In the genomic region with DNA sequence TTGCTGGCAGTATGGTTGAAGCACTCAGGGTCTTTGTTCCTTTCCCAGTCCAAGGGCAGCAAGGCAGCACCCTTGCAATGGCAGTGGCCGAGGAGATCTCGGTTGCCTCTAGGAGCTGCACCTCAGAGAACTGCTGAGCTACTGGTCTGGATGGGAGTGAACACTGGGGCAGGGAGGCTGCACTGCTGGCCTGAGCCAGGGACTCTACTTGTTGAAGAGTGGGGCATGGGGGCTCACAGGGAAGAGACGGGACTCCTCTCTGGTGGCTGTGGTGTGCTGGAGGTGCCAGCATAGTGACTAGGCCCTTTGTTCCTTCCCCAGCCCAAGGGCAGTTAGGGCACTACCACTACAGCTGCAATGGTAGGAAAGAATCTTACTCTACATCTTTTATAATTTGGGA, we compare ENCODE assay signal across 20 cellular contexts.
DNase-seq lines count a peak whose midpoint lies in the region; ATAC-seq, FAIRE-seq and TF ChIP-seq lines count a peak whose summit lies in the region.
"Had no signal": no experiment of that assay in that cellular context is flagged by ENCODE, and none has a peak within 500 bp of the region (broad histone marks: within the 10 kb centered on the region; RNA-seq: fewer than 3 reads in every experiment).

No MANE protein-coding gene starts in this region.

- H3K23ac ChIP-seq in H1 (ENCODE audit: insufficient read length), result no peak overlapping the region

- POLR2A ChIA-PET in H1 (lab: Charles Lee; ENCODE audit: partially characterized antibody), result no interaction called here

- H3K4ac ChIP-seq in H1 (replicated peaks; ENCODE audit: insufficient read length, low read depth, low read length), result no peak overlapping the region

- no peak overlapping the region for H2BK120ac ChIP-seq in H1 (replicated peaks; ENCODE audit: low read depth, low read length)

- no peak overlapping the region for H2BK15ac ChIP-seq in H1 (ENCODE audit: low read length)

- intact Hi-C loops in colonic mucosa (cut with DNase I), result no loop called here

- no peaks in the 10 kb centered on the region for H3K4me1 ChIP-seq in colonic mucosa
- no peaks in the 10 kb centered on the region for H3K4me1 ChIP-seq in H1 (replicated peaks in 1 of 4; ENCODE audit: control insufficient read depth in 3 of 4, insufficient read depth in 4 of 4, low read length in 3 of 4)
- H3K4me1 ChIP-seq: HAP-1 had no signal

- H3K79me1 ChIP-seq in H1 (ENCODE audit: low read depth, low read length), result no peaks in the 10 kb centered on the region

- H4K20me1 ChIP-seq in H1 (replicated peaks in 1 of 2; ENCODE audit: control insufficient read depth in 1 of 2, insufficient read depth in 2 of 2, low read length in 2 of 2), result no peaks in the 10 kb centered on the region

- DNase-seq in colonic mucosa (peak; percentile 10), H1 (ENCODE audit: low read depth in 1 of 2, low spot score in 2 of 2) (no peak), memory B cell (ENCODE audit: low spot score in 2 of 2) (no peak), NOMO-1 treated with dmso at 0.1 percent for 144 hours (lab: John Stamatoyannopoulos, UW; ENCODE audit: unreplicated experiment) (no peak)
- no peak for DNase-seq in activated T-cell treated with anti-CD3 and anti-CD28 coated beads, Interleukin-2, amount 50 U/mL, for 72 hours
- DNase-seq: C1 segment of cervical spinal cord; Calu3; CD4-positive, alpha-beta memory T cell; COR-L47; DMS53; DMS79 treated with DMSO at 0.1 percent for 48 hours; GF-D8; HFFc6 had no signal

- FAIRE-seq in H1 (lab: Jason Lieb, UNC), result no peak
- FAIRE-seq: GM12891, GM18507, GM19239, H54 had no signal

- H2BK5ac ChIP-seq in H1 (ENCODE audit: low read depth, low read length), result no peak overlapping the region

- H3K9me3 Mint-ChIP-seq in memory B cell, result peaks cover 6% of the 10 kb centered on the region
- H3K9me3 Mint-ChIP-seq in stimulated activated memory B cell treated with anti-CD40 and anti-IgM and Interleukin-4, amounts not matched to agents 10 μg/mL and 1 μg/mL and 100 μg/mL, for 72 hours, result peaks cover 5% of the 10 kb centered on the region
- peaks cover 5 to 12% of the 10 kb centered on the region in 2 donors for H3K9me3 Mint-ChIP-seq in activated T-cell treated with anti-CD3 and anti-CD28 coated beads, Interleukin-2, amount 50 U/mL, for 72 hours

- TF ChIP-seq EP300 in H1 (IDR thresholded peaks at IDR 0.05; ENCODE audit: borderline replicate concordance in 1 of 2, low read depth in 2 of 2, low read length in 2 of 2), result no peak

- H3K27ac ChIP-seq in colonic mucosa, result no peak overlapping the region
- no peak overlapping the region for H3K27ac ChIP-seq in H1 (ENCODE audit: low read depth, low read length)

- H3K9me3 ChIP-seq in colonic mucosa (no peaks in the 10 kb centered on the region), H1 (ENCODE audit: insufficient read depth in 2 of 2, low read depth in 1 of 2, low read length in 1 of 2) (0 out of 4 replicates have a peak, but pooled peaks cover 0 to 4% of the 10 kb centered on the region in 2 experiments)
- H3K9me3 ChIP-seq: HAP-1 had no signal

- no peak for TF ChIP-seq CTCF in colonic mucosa (IDR thresholded peaks at IDR 0.05)
- TF ChIP-seq CTCF in H1 (IDR thresholded peaks at IDR 0.05; ENCODE audit: control extremely low read depth in 1 of 3, insufficient read depth in 1 of 3, low read depth in 1 of 3, low read length in 3 of 3), result no peak

- H2BK12ac ChIP-seq in H1 (ENCODE audit: low read depth, low read length), result no peak overlapping the region

- peak overlapping the region; percentile 27 for H4K91ac ChIP-seq in H1 (replicated peaks; ENCODE audit: insufficient read length, low read length)

- H3K27me3 Mint-ChIP-seq in memory B cell, result no peaks in the 10 kb centered on the region
- H3K27me3 Mint-ChIP-seq in stimulated activated memory B cell treated with anti-CD40 and anti-IgM and Interleukin-4, amounts not matched to agents 10 μg/mL and 1 μg/mL and 100 μg/mL, for 72 hours, result no peaks in the 10 kb centered on the region
- peaks cover 16% of the 10 kb centered on the region for H3K27me3 Mint-ChIP-seq in activated T-cell treated with anti-CD3 and anti-CD28 coated beads, Interleukin-2, amount 50 U/mL, for 72 hours (ENCODE audit: low read depth)
- H3K27me3 Mint-ChIP-seq: CD4-positive, alpha-beta memory T cell had no signal

- H3K36me3 Mint-ChIP-seq in memory B cell, result peaks cover 22% of the 10 kb centered on the region
- H3K36me3 Mint-ChIP-seq in stimulated activated memory B cell treated with anti-CD40 and anti-IgM and Interleukin-4, amounts not matched to agents 10 μg/mL and 1 μg/mL and 100 μg/mL, for 72 hours, result peaks cover 42% of the 10 kb centered on the region
- H3K36me3 Mint-ChIP-seq in activated T-cell treated with anti-CD3 and anti-CD28 coated beads, Interleukin-2, amount 50 U/mL, for 72 hours (ENCODE audit: insufficient read depth in 2 of 2), result peaks cover 6 to 14% of the 10 kb centered on the region in 2 donors

- H3K4me1 Mint-ChIP-seq in memory B cell, result peaks cover 45% of the 10 kb centered on the region
- H3K4me1 Mint-ChIP-seq in stimulated activated memory B cell treated with anti-CD40 and anti-IgM and Interleukin-4, amounts not matched to agents 10 μg/mL and 1 μg/mL and 100 μg/mL, for 72 hours, result peaks cover 64% of the 10 kb centered on the region
- H3K4me1 Mint-ChIP-seq in activated T-cell treated with anti-CD3 and anti-CD28 coated beads, Interleukin-2, amount 50 U/mL, for 72 hours (ENCODE audit: low read depth), result no peaks in the 10 kb centered on the region

- CTCF ChIA-PET in H1 (lab: Charles Lee; ENCODE audit: partially characterized antibody), result interaction anchor here (0.6 to 1.3 kb wide), 5 partner anchors 15 to 607 kb away, joined by 3 to 4 read pairs (median 3); no protein-coding TSS in a partner anchor

- H3K9ac ChIP-seq in colonic mucosa (ENCODE audit: low read depth in 2 of 2, low read length in 2 of 2), result no peak overlapping the region
- no peak overlapping the region for H3K9ac ChIP-seq in H1 (replicated peaks in 1 of 4; ENCODE audit: extremely low read depth in 1 of 4, low read depth in 3 of 4, low read length in 3 of 4)

- no peak for ATAC-seq in memory B cell (ENCODE audit: low read depth)
- no peak for ATAC-seq in stimulated activated memory B cell treated with anti-CD40 and anti-IgM and Interleukin-4, amounts not matched to agents 10 μg/mL and 1 μg/mL and 100 μg/mL, for 72 hours
- ATAC-seq in activated T-cell treated with anti-CD3 and anti-CD28 coated beads, Interleukin-2, amount 50 U/mL, for 72 hours (replicated peaks in 1 of 2), result no peak
- ATAC-seq: GM23338 had no signal

- no peak overlapping the region for H2BK20ac ChIP-seq in H1 (ENCODE audit: low read length)

- H3K4me2 ChIP-seq in H1 (ENCODE audit: insufficient read depth in 1 of 2, low read depth in 2 of 2, low read length in 2 of 2), result no peak overlapping the region
- H3K4me2 ChIP-seq: GM23338 had no signal

- WGBS in H1 (ENCODE audit: extremely low coverage in 1 of 2, insufficient coverage in 1 of 2, insufficient read length in 1 of 2, insufficient replicate concordance in 2 of 2, low coverage in 1 of 2, low lambda C conversion rate in 2 of 2, missing lambda C conversion rate in 1 of 2), 2 experiments, result 96% methylated on average over 3 of the region's 3 CpGs; no CpG with 5 or more reads in 1 of the 2 experiments

- no peak overlapping the region for H3K14ac ChIP-seq in H1 (ENCODE audit: insufficient read length)

- no peak overlapping the region for H3K4me3 Mint-ChIP-seq in memory B cell
- no peak overlapping the region for H3K4me3 Mint-ChIP-seq in stimulated activated memory B cell treated with anti-CD40 and anti-IgM and Interleukin-4, amounts not matched to agents 10 μg/mL and 1 μg/mL and 100 μg/mL, for 72 hours
- H3K4me3 Mint-ChIP-seq in activated T-cell treated with anti-CD3 and anti-CD28 coated beads, Interleukin-2, amount 50 U/mL, for 72 hours, result no peak overlapping the region
- H3K4me3 Mint-ChIP-seq: CD4-positive, alpha-beta memory T cell; GM23338; HFFc6 had no signal

- no peak overlapping the region for H4K8ac ChIP-seq in H1 (ENCODE audit: extremely low read depth, insufficient read depth, low read length)

- no peak overlapping the region for H3K18ac ChIP-seq in H1 (ENCODE audit: extremely low read depth, low read length)

- peak overlapping the region; percentile 14 for H3K27ac Mint-ChIP-seq in memory B cell
- H3K27ac Mint-ChIP-seq in stimulated activated memory B cell treated with anti-CD40 and anti-IgM and Interleukin-4, amounts not matched to agents 10 μg/mL and 1 μg/mL and 100 μg/mL, for 72 hours, result peak overlapping the region; percentile 50
- H3K27ac Mint-ChIP-seq in activated T-cell treated with anti-CD3 and anti-CD28 coated beads, Interleukin-2, amount 50 U/mL, for 72 hours, result no peak overlapping the region
- H3K27ac Mint-ChIP-seq: CD4-positive, alpha-beta memory T cell; GM23338; HFFc6 had no signal

- H3K4me3 ChIP-seq in colonic mucosa, result no peak overlapping the region
- no peak overlapping the region for H3K4me3 ChIP-seq in H1 (ENCODE audit: extremely low read depth in 1 of 4, insufficient read depth in 2 of 4, low read depth in 3 of 4, low read length in 4 of 4)
- H3K4me3 ChIP-seq: GM23338, HAP-1 had no signal

- no peaks in the 10 kb centered on the region for H3K23me2 ChIP-seq in H1 (ENCODE audit: low read depth, low read length)

- H3K36me3 ChIP-seq in colonic mucosa (no peaks in the 10 kb centered on the region), H1 (ENCODE audit: control insufficient read depth in 2 of 4, insufficient read depth in 4 of 4, low read length in 3 of 4) (no peaks in the 10 kb centered on the region)
- H3K36me3 ChIP-seq: HAP-1 had no signal

- no peak overlapping the region for H3K56ac ChIP-seq in H1 (replicated peaks; ENCODE audit: insufficient read length, low read depth, low read length)

- no peak for TF ChIP-seq RAD21 in H1 (IDR thresholded peaks at IDR 0.05 in 1 of 2, conservative IDR thresholded peaks at IDR 0.05 in 1 of 2; ENCODE audit: low read depth in 2 of 2, low read length in 2 of 2)

- H2AFZ ChIP-seq in H1 (ENCODE audit: low read length), result no peak overlapping the region
- H2AFZ ChIP-seq: GM23338 had no signal

- H3K27me3 ChIP-seq in colonic mucosa, result no peaks in the 10 kb centered on the region
- H3K27me3 ChIP-seq in H1 (replicated peaks in 1 of 4; ENCODE audit: control insufficient read depth in 3 of 4, extremely low read depth in 1 of 4, insufficient read depth in 3 of 4, low read length in 3 of 4), result no peaks in the 10 kb centered on the region

- no peak for TF ChIP-seq POLR2A in H1 (IDR thresholded peaks at IDR 0.05; ENCODE audit: control extremely low read depth in 1 of 2, low read depth in 2 of 2, low read length in 2 of 2)

- no peak overlapping the region for H4K5ac ChIP-seq in H1 (ENCODE audit: insufficient read length, low read depth, low read length)

- H3K79me2 ChIP-seq in H1 (ENCODE audit: control insufficient read depth in 1 of 2, insufficient read depth in 2 of 2, low read length in 2 of 2), result no peaks in the 10 kb centered on the region

- H2AK5ac ChIP-seq in H1 (ENCODE audit: low read depth, low read length), result no peak overlapping the region

TF ChIP-seq in H1, 55 proteins besides CTCF, POLR2A, EP300 and RAD21 (continues in another document):
- TF ChIP-seq ZNF274 (IDR thresholded peaks at IDR 0.05; ENCODE audit: borderline replicate concordance, extremely low read depth, low read length) (no peak), CREB1 (IDR thresholded peaks at IDR 0.05) (no peak), TAF7 (optimal IDR thresholded peaks at IDR 0.05; ENCODE audit: borderline replicate concordance, low read depth, low read length) (no peak)
